7 cellular contexts compared by ENCODE assay signal in the genomic region with DNA sequence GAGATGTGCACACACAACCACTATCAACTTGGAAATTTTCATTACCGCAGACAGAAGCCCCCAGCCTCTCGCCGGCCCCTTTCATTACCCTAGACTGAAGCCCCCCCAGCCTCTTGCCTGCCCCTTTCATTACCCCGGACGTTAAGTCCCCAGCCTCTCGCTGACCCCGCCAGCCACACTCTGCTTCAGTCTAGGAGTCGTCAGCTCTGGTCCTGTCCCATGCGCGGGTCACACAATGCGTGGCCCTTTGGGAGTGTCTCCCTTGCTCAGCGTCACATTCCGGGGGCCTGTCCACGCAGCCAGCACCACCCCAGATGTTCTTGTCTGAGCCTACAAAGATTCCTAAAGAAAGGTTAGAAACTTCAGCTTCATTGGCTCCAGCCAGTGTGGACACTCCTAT.
DNase-seq lines count a peak whose midpoint lies in the region; ATAC-seq, FAIRE-seq and TF ChIP-seq lines count a peak whose summit lies in the region.
"Not testable (repeated sequence)": the region's sequence is repeated elsewhere in the genome, so short reads cannot be mapped to it uniquely, and the experiment has no call there.

No MANE protein-coding gene starts in this region.

- not testable (repeated sequence) for TF ChIP-seq CTCF in chondrocyte (IDR thresholded peaks at IDR 0.05); kidney (IDR thresholded peaks at IDR 0.05; ENCODE audit: borderline replicate concordance, extremely low read depth, insufficient read depth); ovary (IDR thresholded peaks at IDR 0.05)

- not testable (repeated sequence) for FAIRE-seq in kidney (lab: Jason Lieb, UNC)

- CTCF ChIA-PET in CD4-positive, alpha-beta memory T cell (lab: Charles Lee; ENCODE audit: partially characterized antibody) = not testable (repeated sequence)

- H3K27ac Mint-ChIP-seq in CD4-positive, alpha-beta memory T cell = peak overlapping the region in 6 of 7 donors; percentile 65 to 85 (median 74)
- H3K27ac Mint-ChIP-seq in activated naive CD8-positive, alpha-beta T cell = peak overlapping the region; percentile 7
- not testable (repeated sequence) for H3K27ac Mint-ChIP-seq in chondrocyte (ENCODE audit: unreplicated experiment)
- H3K27ac Mint-ChIP-seq in naive thymus-derived CD8-positive, alpha-beta T cell = peak overlapping the region; percentile 23 to 100 (median 66)
- H3K27ac Mint-ChIP-seq in stimulated activated effector memory CD8-positive, alpha-beta T cell treated with anti-CD3 and anti-CD28 coated beads, Interleukin-12 subunit alpha, Interleukin-12 subunit beta, amount 100 ng/mL, for 72 hours = peak overlapping the region; percentile 32

- peaks cover 17 to 18% of the 10 kb centered on the region in 2 donors for H3K36me3 Mint-ChIP-seq in CD4-positive, alpha-beta memory T cell
- not testable (repeated sequence) for H3K36me3 Mint-ChIP-seq in activated naive CD8-positive, alpha-beta T cell; chondrocyte (ENCODE audit: low read depth); naive thymus-derived CD8-positive, alpha-beta T cell
- H3K36me3 Mint-ChIP-seq in stimulated activated effector memory CD8-positive, alpha-beta T cell treated with anti-CD3 and anti-CD28 coated beads, Interleukin-12 subunit alpha, Interleukin-12 subunit beta, amount 100 ng/mL, for 72 hours = peaks cover 31% of the 10 kb centered on the region

- POLR2A ChIA-PET in CD4-positive, alpha-beta memory T cell (lab: Charles Lee; ENCODE audit: partially characterized antibody) = not testable (repeated sequence)
- POLR2A ChIA-PET in naive thymus-derived CD8-positive, alpha-beta T cell (lab: Charles Lee) = interaction anchor here (0.6 kb wide), 1 partner anchor 766 kb away, joined by 3 read pairs; no protein-coding TSS in a partner anchor

- peaks cover 0 to 13% (median 7%) of the 10 kb centered on the region in 4 donors for H3K4me1 Mint-ChIP-seq in CD4-positive, alpha-beta memory T cell
- H3K4me1 Mint-ChIP-seq in activated naive CD8-positive, alpha-beta T cell (ENCODE audit: low read depth) = peaks cover 25% of the 10 kb centered on the region
- not testable (repeated sequence) for H3K4me1 Mint-ChIP-seq in chondrocyte (ENCODE audit: low read depth)
- peaks cover 16 to 42% (median 22%) of the 10 kb centered on the region in 4 donors for H3K4me1 Mint-ChIP-seq in naive thymus-derived CD8-positive, alpha-beta T cell
- peaks cover 19% of the 10 kb centered on the region for H3K4me1 Mint-ChIP-seq in stimulated activated effector memory CD8-positive, alpha-beta T cell treated with anti-CD3 and anti-CD28 coated beads, Interleukin-12 subunit alpha, Interleukin-12 subunit beta, amount 100 ng/mL, for 72 hours

- H3K4me3 ChIP-seq in CD4-positive, alpha-beta memory T cell (ENCODE audit: low read length in 2 of 2); kidney (ENCODE audit: low read length in 2 of 2); ovary: not testable (repeated sequence)

- H3K9me3 Mint-ChIP-seq in CD4-positive, alpha-beta memory T cell; activated naive CD8-positive, alpha-beta T cell (ENCODE audit: low read depth); chondrocyte (ENCODE audit: low read depth); naive thymus-derived CD8-positive, alpha-beta T cell; stimulated activated effector memory CD8-positive, alpha-beta T cell treated with anti-CD3 and anti-CD28 coated beads, Interleukin-12 subunit alpha, Interleukin-12 subunit beta, amount 100 ng/mL, for 72 hours: not testable (repeated sequence)

- DNase-seq in CD4-positive, alpha-beta memory T cell; naive thymus-derived CD8-positive, alpha-beta T cell; stimulated activated effector memory CD8-positive, alpha-beta T cell treated with anti-CD3 and anti-CD28 coated beads, Interleukin-12 subunit alpha, Interleukin-12 subunit beta, amount 100 ng/mL, for 72 hours (ENCODE audit: low spot score in 2 of 2): not testable (repeated sequence)
- DNase-seq in chondrocyte (ENCODE audit: low spot score) = peak; percentile 67
- DNase-seq in kidney = peak; percentile 41
- peak in 3 of 5 donors; percentile 33 to 36 (median 33) for DNase-seq in ovary

- not testable (repeated sequence) for H3K27me3 Mint-ChIP-seq in CD4-positive, alpha-beta memory T cell; activated naive CD8-positive, alpha-beta T cell; naive thymus-derived CD8-positive, alpha-beta T cell
- peaks cover 14% of the 10 kb centered on the region for H3K27me3 Mint-ChIP-seq in chondrocyte (ENCODE audit: low read depth)

- H3K4me3 Mint-ChIP-seq in CD4-positive, alpha-beta memory T cell; activated naive CD8-positive, alpha-beta T cell; chondrocyte (ENCODE audit: unreplicated experiment); naive thymus-derived CD8-positive, alpha-beta T cell; stimulated activated effector memory CD8-positive, alpha-beta T cell treated with anti-CD3 and anti-CD28 coated beads, Interleukin-12 subunit alpha, Interleukin-12 subunit beta, amount 100 ng/mL, for 72 hours: not testable (repeated sequence)

- H3K27me3 ChIP-seq in CD4-positive, alpha-beta memory T cell (ENCODE audit: insufficient read depth, low read length); ovary: not testable (repeated sequence)

- not testable (repeated sequence) for H3K9me3 ChIP-seq in CD4-positive, alpha-beta memory T cell (ENCODE audit: control insufficient read depth in 1 of 2, low read length in 2 of 2); kidney (ENCODE audit: control insufficient read depth in 1 of 2, low read length in 2 of 2); ovary

- H3K4me1 ChIP-seq in CD4-positive, alpha-beta memory T cell (ENCODE audit: insufficient read depth, low read length); kidney (ENCODE audit: control insufficient read depth in 1 of 2, insufficient read depth in 1 of 2, low read depth in 1 of 2, low read length in 2 of 2): not testable (repeated sequence)
- peaks cover 14% of the 10 kb centered on the region for H3K4me1 ChIP-seq in ovary (ENCODE audit: insufficient read depth)

- not testable (repeated sequence) for TF ChIP-seq EP300 in ovary (IDR thresholded peaks at IDR 0.05)

- not testable (repeated sequence) for TF ChIP-seq POLR2A in ovary (IDR thresholded peaks at IDR 0.05)

- WGBS in ovary, 3 donors = 75 to 89% (median 78%) methylated on average over 14 of the region's 14 CpGs

- ATAC-seq in naive thymus-derived CD8-positive, alpha-beta T cell; stimulated activated effector memory CD8-positive, alpha-beta T cell treated with anti-CD3 and anti-CD28 coated beads, Interleukin-12 subunit alpha, Interleukin-12 subunit beta, amount 100 ng/mL, for 72 hours: not testable (repeated sequence)

- H3K36me3 ChIP-seq in CD4-positive, alpha-beta memory T cell (ENCODE audit: insufficient read depth, low read length); kidney (ENCODE audit: control insufficient read depth in 1 of 2, insufficient read depth in 2 of 2, low read length in 2 of 2); ovary: not testable (repeated sequence)

- intact Hi-C loops in CD4-positive, alpha-beta memory T cell (cut with micrococcal nuclease); kidney (cut with DNase I); ovary (cut with DNase I): not testable (repeated sequence)

- not testable (repeated sequence) for H3K27ac ChIP-seq in CD4-positive, alpha-beta memory T cell (ENCODE audit: low read depth, low read length); kidney (ENCODE audit: low read depth in 2 of 2, low read length in 2 of 2); ovary

- H3K9ac ChIP-seq in kidney (ENCODE audit: low read length in 2 of 2) = not testable (repeated sequence)
